ENCODE assay signal across 8 cellular contexts in genomic region chr9:35079426-35080341, GRCh38. TPM values are rescaled to one million over a fixed set of nuclear protein-coding genes. Genes with fewer than 3 reads are reported as not detected.
DNase-seq lines count a peak whose midpoint lies in the region; ATAC-seq and TF ChIP-seq lines count a peak whose summit lies in the region.

Gene FANCG, minus strand, starts transcription at chr9:35079942. Its CDS starts 418 bp downstream, at chr9:35079524.

- TF ChIP-seq POLR2A in esophagus muscularis mucosa (IDR thresholded peaks at IDR 0.05; ENCODE audit: low read depth), result peak; percentile 27

- H3K4me1 Mint-ChIP-seq in activated T-cell treated with anti-CD3 and anti-CD28 coated beads, Interleukin-2, amount 50 U/mL, for 4 hours (ENCODE audit: low read depth), result peaks cover 15% of the 10 kb centered on the region

- peaks cover 5% of the 10 kb centered on the region for H3K36me3 Mint-ChIP-seq in activated T-cell treated with anti-CD3 and anti-CD28 coated beads, Interleukin-2, amount 50 U/mL, for 4 hours (ENCODE audit: insufficient read depth)

- H3K36me3 ChIP-seq in esophagus muscularis mucosa (peaks cover 0 to 22% (median 13%) of the 10 kb centered on the region in 4 donors), muscle layer of duodenum (ENCODE audit: control insufficient read depth in 1 of 2, insufficient read depth in 2 of 2, low read length in 2 of 2) (peaks cover 4 to 11% of the 10 kb centered on the region in 2 donors)

- peak in 1 of 3 experiments; percentile 23 for TF ChIP-seq CTCF in esophagus muscularis mucosa (IDR thresholded peaks at IDR 0.05)

- DNase-seq in DMS153 (lab: John Stamatoyannopoulos, UW) (peak; percentile 84), esophagus muscularis mucosa (ENCODE audit: extremely low spot score) (peak; percentile 96)
- DNase-seq in activated T-cell treated with anti-CD3 and anti-CD28 coated beads, Interleukin-2, amount 50 U/mL, for 4 hours, result peak; percentile 70
- peak; percentile 45 to 76 for DNase-seq in stimulated activated CD8-positive, alpha-beta memory T cell treated with anti-CD3 and anti-CD28 coated beads, Interleukin-7, amount 100 ng/mL, for 4 hours (ENCODE audit: low read depth in 2 of 2)

- ATAC-seq in GM21529 (IDR thresholded peaks at IDR 0.05; ENCODE audit: unreplicated experiment), result peak; percentile 88
- ATAC-seq in activated T-cell treated with anti-CD3 and anti-CD28 coated beads, Interleukin-2, amount 50 U/mL, for 4 hours, result peak; percentile 94 to 95

- peak within 1 kb of the TSS; percentile 91 for H3K4me3 Mint-ChIP-seq in activated T-cell treated with anti-CD3 and anti-CD28 coated beads, Interleukin-2, amount 50 U/mL, for 4 hours

- H3K4me1 ChIP-seq in esophagus muscularis mucosa (peaks cover 13 to 28% (median 22%) of the 10 kb centered on the region in 4 donors), muscle layer of duodenum (ENCODE audit: control insufficient read depth in 1 of 2, insufficient read depth in 2 of 2, low read length in 2 of 2) (peaks cover 12 to 15% of the 10 kb centered on the region in 2 donors)

- intact Hi-C loops in esophagus muscularis mucosa (cut with DNase I), result loop anchor here (2.0 kb wide), 1 partner anchor 17 kb away; the partner anchor contains the start of gene PIGO

- peak within 1 kb of the TSS; percentile 60 to 84 (median 78) for H3K27ac ChIP-seq in esophagus muscularis mucosa (replicated peaks in 1 of 4)
- peak within 1 kb of the TSS; percentile 39 for H3K27ac ChIP-seq in muscle layer of duodenum (ENCODE audit: low read length)

- H3K9me3 Mint-ChIP-seq in activated T-cell treated with anti-CD3 and anti-CD28 coated beads, Interleukin-2, amount 50 U/mL, for 4 hours, result no peaks in the 10 kb centered on the region

- peak within 1 kb of the TSS; percentile 65 to 88 (median 74) for H3K4me3 ChIP-seq in esophagus muscularis mucosa
- peak within 1 kb of the TSS; percentile 83 to 96 for H3K4me3 ChIP-seq in muscle layer of duodenum (ENCODE audit: low read depth in 1 of 2, low read length in 2 of 2)

- H3K27me3 ChIP-seq in esophagus muscularis mucosa (no peaks in the 10 kb centered on the region), muscle layer of duodenum (ENCODE audit: low read depth, low read length) (no peaks in the 10 kb centered on the region)

- TF ChIP-seq EP300 in Ishikawa (IDR thresholded peaks at IDR 0.05; ENCODE audit: borderline replicate concordance) (no peak; the same call in 1 of the 2 replicates), esophagus muscularis mucosa (IDR thresholded peaks at IDR 0.05) (no peak)

- no peak for TF ChIP-seq RAD21 in Ishikawa (IDR thresholded peaks at IDR 0.05; ENCODE audit: low read depth)

- WGBS in esophagus muscularis mucosa, result 1% methylated on average over 21 of the region's 67 CpGs

- no peaks in the 10 kb centered on the region for H3K27me3 Mint-ChIP-seq in activated T-cell treated with anti-CD3 and anti-CD28 coated beads, Interleukin-2, amount 50 U/mL, for 4 hours (ENCODE audit: low read depth)

- H3K9me3 ChIP-seq in esophagus muscularis mucosa (no peaks in the 10 kb centered on the region), muscle layer of duodenum (ENCODE audit: control insufficient read depth in 1 of 2, low read length in 2 of 2) (no peaks in the 10 kb centered on the region)

TF ChIP-seq in Ishikawa, 13 proteins besides CTCF, POLR2A, EP300 and RAD21 (continues in another document):
- TF ChIP-seq TEAD4 (IDR thresholded peaks at IDR 0.05) (no peak; the same call in 1 of the 2 replicates), FOXM1 (IDR thresholded peaks at IDR 0.05; ENCODE audit: borderline replicate concordance, low read depth) (0 out of 2 replicates have a peak, but pooled peaks have one; percentile 28), TAF1 (IDR thresholded peaks at IDR 0.05; ENCODE audit: low read depth) (peak; percentile 68), MAX (IDR thresholded peaks at IDR 0.05) (peak; percentile 87), CREB1 (IDR thresholded peaks at IDR 0.05; ENCODE audit: low read depth) (peak; percentile 51; the same call in 1 of the 2 replicates), TCF12 (IDR thresholded peaks at IDR 0.05; ENCODE audit: low read depth) (peak; percentile 39; the same call in 1 of the 2 replicates), CEBPB (IDR thresholded peaks at IDR 0.05) (peak; percentile 12; the same call in 1 of the 2 replicates), REST (IDR thresholded peaks at IDR 0.05; ENCODE audit: low read depth) (no peak), ZBTB7A (IDR thresholded peaks at IDR 0.05; ENCODE audit: low read depth) (no peak)

TF ChIP-seq in PFSK-1, 5 proteins besides CTCF, POLR2A, EP300 and RAD21:
- TF ChIP-seq TAF1 (IDR thresholded peaks at IDR 0.05; ENCODE audit: borderline replicate concordance, insufficient read depth, low read length), result peak; percentile 71; the same call in 1 of the 2 replicates
- peak; percentile 77 for TF ChIP-seq FOXP2 (optimal IDR thresholded peaks at IDR 0.05; ENCODE audit: borderline replicate concordance, extremely low read depth, extremely low read length, insufficient read depth)
- 0 out of 4 replicates have a peak, but pooled peaks of 1 of the 2 experiments have one; percentile 37 for TF ChIP-seq REST (IDR thresholded peaks at IDR 0.05; ENCODE audit: insufficient read depth in 1 of 2, low read depth in 2 of 2, low read length in 2 of 2)
- peak; percentile 76 for TF ChIP-seq POLR2AphosphoS5 (IDR thresholded peaks at IDR 0.05; ENCODE audit: low read depth, low read length)
- TF ChIP-seq SIN3A (IDR thresholded peaks at IDR 0.05; ENCODE audit: borderline replicate concordance, insufficient read depth, low read length), result peak; percentile 76; the same call in 1 of the 2 replicates

RNA-seq across cellular contexts. Expression of gene FANCG, which starts in this region (rescaled TPM):
- 19.2 TPM for polyA plus RNA-seq in PFSK-1 (2012; ENCODE audit: insufficient read length, low read depth)
- total RNA-seq in activated T-cell treated with anti-CD3 and anti-CD28 coated beads, Interleukin-2, amount 50 U/mL, for 4 hours, result 10 to 100 TPM; 40.0 to 62.6 (median 54.4) TPM
- 1 to 10 TPM; 2.2 to 9.4 (median 4.3) TPM for total RNA-seq in esophagus muscularis mucosa

Comparison
In these comparisons a context has a peak if more than half of its experiments do, and no peak if none do; other contexts are left out.
1. Peak in every context shown above with its lines: DNase-seq, ATAC-seq, H3K4me3 ChIP-seq and H3K27ac ChIP-seq.